Comparison of ENCODE assay signal across 8 cellular contexts in the genomic region with DNA sequence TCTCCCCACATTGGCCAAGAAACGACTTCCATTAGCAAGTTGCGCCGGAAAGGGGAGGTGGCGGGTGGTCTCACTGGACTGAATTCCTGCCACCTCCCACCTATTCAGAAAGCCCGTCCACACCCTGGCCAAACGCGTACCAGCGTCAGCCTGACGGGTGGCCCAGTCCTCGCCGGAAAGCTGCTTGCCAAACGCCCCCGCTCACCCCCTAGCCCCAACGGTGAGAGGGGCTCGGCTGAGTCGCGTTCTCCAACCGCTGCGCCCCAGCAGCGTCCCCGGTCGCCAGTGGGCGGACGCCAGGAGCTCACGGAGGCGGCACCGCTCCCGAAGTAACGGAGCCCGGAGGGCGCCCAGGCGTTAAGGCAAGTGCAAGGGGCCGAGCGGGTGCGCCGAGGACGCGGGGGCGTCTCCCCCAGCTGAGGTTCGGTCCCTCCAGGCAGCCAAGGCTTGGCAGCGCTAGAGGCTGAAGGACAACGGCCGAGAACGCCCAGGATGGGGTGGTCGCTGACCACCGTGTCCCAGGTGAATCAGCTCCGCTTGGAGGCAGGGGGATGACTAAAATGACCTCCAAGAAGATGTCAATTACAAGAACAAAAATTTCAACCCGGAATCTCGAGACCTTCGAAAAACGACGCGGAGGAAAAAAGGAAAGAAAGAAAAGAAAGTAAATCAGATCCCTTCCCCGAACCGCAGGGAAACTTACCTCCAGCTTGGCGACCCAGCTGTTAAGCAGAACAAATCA.
DNase-seq lines count a peak whose midpoint lies in the region; ATAC-seq, FAIRE-seq and TF ChIP-seq lines count a peak whose summit lies in the region.

No MANE protein-coding gene starts in this region.

- H3K4me1 ChIP-seq in BE2C = peaks cover 7% of the 10 kb centered on the region
- peaks cover 15% of the 10 kb centered on the region for H3K4me1 ChIP-seq in iPS-18a (ENCODE audit: control insufficient read depth, low read depth, low read length)
- peaks cover 8 to 25% (median 17%) of the 10 kb centered on the region in 6 donors for H3K4me1 ChIP-seq in spleen

- TF ChIP-seq CTCF in BE2C (IDR thresholded peaks at IDR 0.05; ENCODE audit: low read depth, low read length) (no peak), HL-60 (IDR thresholded peaks at IDR 0.05; ENCODE audit: insufficient read depth, low read length) (no peak), spleen (IDR thresholded peaks at IDR 0.05 in 8 of 11, conservative IDR thresholded peaks at IDR 0.05 in 3 of 11) (no peak)

- no peaks in the 10 kb centered on the region for H3K36me3 ChIP-seq in BE2C
- H3K36me3 ChIP-seq in iPS-18a (ENCODE audit: control insufficient read depth, low read depth, low read length) = no peaks in the 10 kb centered on the region
- H3K36me3 ChIP-seq in spleen = no peaks in the 10 kb centered on the region

- H3K9me3 Mint-ChIP-seq in activated naive CD8-positive, alpha-beta T cell treated with anti-CD3 and anti-CD28 coated beads for 36 hours = no peaks in the 10 kb centered on the region

- no peak overlapping the region for H3K27ac Mint-ChIP-seq in activated naive CD8-positive, alpha-beta T cell treated with anti-CD3 and anti-CD28 coated beads for 36 hours

- H3K27ac ChIP-seq in HL-60 (replicated peaks) (no peak overlapping the region), iPS-18a (ENCODE audit: low read length) (no peak overlapping the region), spleen (no peak overlapping the region)

- WGBS in spleen, 5 donors = 1 to 2% (median 2%) methylated on average over 34 to 56 of the region's 56 CpGs

- peak overlapping the region; percentile 94 for H3K4me3 ChIP-seq in BE2C (ENCODE audit: low read depth, low read length)
- peak overlapping the region; percentile 20; the same call in 1 of the 2 replicates for H3K4me3 ChIP-seq in HL-60 (replicated peaks; ENCODE audit: insufficient read depth, low read length)
- H3K4me3 ChIP-seq in iPS-18a (ENCODE audit: low read length) = peak overlapping the region; percentile 80
- H3K4me3 ChIP-seq in spleen = peak overlapping the region; percentile 16 to 65 (median 34)

- no peaks in the 10 kb centered on the region for H3K36me3 Mint-ChIP-seq in activated naive CD8-positive, alpha-beta T cell treated with anti-CD3 and anti-CD28 coated beads for 36 hours

- peak overlapping the region; percentile 30 for H3K9ac ChIP-seq in iPS-18a (ENCODE audit: low read length)

- intact Hi-C loops in spleen (cut with DNase I; ENCODE audit: low total_unique reads) = no loop called here

- ATAC-seq in GM19351 (IDR thresholded peaks at IDR 0.05; ENCODE audit: unreplicated experiment) = no peak

- H3K27me3 ChIP-seq in BE2C = no peaks in the 10 kb centered on the region
- H3K27me3 ChIP-seq in HL-60 (ENCODE audit: insufficient read depth, poor library complexity, severe bottlenecking) = peaks cover 41% of the 10 kb centered on the region
- peaks cover 41% of the 10 kb centered on the region for H3K27me3 ChIP-seq in iPS-18a (ENCODE audit: control insufficient read depth, insufficient read depth, low read length)
- peaks cover 0 to 83% (median 29%) of the 10 kb centered on the region in 7 donors for H3K27me3 ChIP-seq in spleen (replicated peaks in 1 of 7)

- DNase-seq in BE2C = peak; percentile 50
- no peak for DNase-seq in HL-60 (ENCODE audit: low read depth in 1 of 2, low spot score in 1 of 2)
- peak; percentile 20 for DNase-seq in activated naive CD8-positive, alpha-beta T cell treated with anti-CD3 and anti-CD28 coated beads for 36 hours
- DNase-seq in spleen = no peak
- no peak for DNase-seq in frontal cortex (ENCODE audit: low spot score in 2 of 2)
- no peak for DNase-seq in occipital lobe (lab: John Stamatoyannopoulos, UW)

- H3K27me3 Mint-ChIP-seq in activated naive CD8-positive, alpha-beta T cell treated with anti-CD3 and anti-CD28 coated beads for 36 hours = peaks cover 74% of the 10 kb centered on the region

- H3K4me1 Mint-ChIP-seq in activated naive CD8-positive, alpha-beta T cell treated with anti-CD3 and anti-CD28 coated beads for 36 hours = peaks cover 18% of the 10 kb centered on the region

- H3K4me3 Mint-ChIP-seq in activated naive CD8-positive, alpha-beta T cell treated with anti-CD3 and anti-CD28 coated beads for 36 hours = peak overlapping the region; percentile 74

- no peak for FAIRE-seq in frontal cortex (lab: Jason Lieb, UNC)

- H3K9me3 ChIP-seq in BE2C = no peaks in the 10 kb centered on the region
- H3K9me3 ChIP-seq in iPS-18a (ENCODE audit: control insufficient read depth, low read depth, low read length) = no peaks in the 10 kb centered on the region
- no peaks in the 10 kb centered on the region for H3K9me3 ChIP-seq in spleen

- no peak for TF ChIP-seq POLR2A in spleen (IDR thresholded peaks at IDR 0.05)

Comparison
In these comparisons a context has a peak if more than half of its experiments do, and no peak if none do; other contexts are left out.
1. DNase-seq: peak in BE2C (single experiment) and activated naive CD8-positive, alpha-beta T cell treated with anti-CD3 and anti-CD28 coated beads for 36 hours (single experiment); none in HL-60 (0 of 2), spleen (single experiment), frontal cortex (0 of 2) and occipital lobe (single experiment).
2. H3K4me3 ChIP-seq: peak in every context shown above with its lines; median percentile 94 in BE2C; 80 in iPS-18a; 34 in spleen; 20 in HL-60.